ENCODE assay signal across 2 cellular contexts in genomic region chr12:15407025-15407424, GRCh38.
TF ChIP-seq lines count a peak whose summit lies in the region.

No MANE protein-coding gene starts in this region.

TF ChIP-seq in HepG2, 621 proteins besides CTCF, POLR2A, EP300 and RAD21 (continued from another document):
- TF ChIP-seq ZNF414 (CRISPR knock-in tag; IDR thresholded peaks at IDR 0.05) (no peak), SP140L (CRISPR knock-in tag; IDR thresholded peaks at IDR 0.05; ENCODE audit: borderline replicate concordance) (no peak), ZNF570 (CRISPR knock-in tag; IDR thresholded peaks at IDR 0.05; ENCODE audit: borderline replicate concordance) (no peak), BHLHE40 (IDR thresholded peaks at IDR 0.05; ENCODE audit: low read length) (no peak), ZSCAN29 (CRISPR knock-in tag; conservative IDR thresholded peaks at IDR 0.05) (no peak), IRX3 (CRISPR knock-in tag; IDR thresholded peaks at IDR 0.05; ENCODE audit: borderline replicate concordance, low read depth) (no peak), MAFF (IDR thresholded peaks at IDR 0.05; ENCODE audit: low read depth, low read length) (peak; percentile 72), MAFK (conservative IDR thresholded peaks at IDR 0.05 in 1 of 2, IDR thresholded peaks at IDR 0.05 in 1 of 2; ENCODE audit: low read length in 2 of 2) (peak; percentile 73 to 86)

TF ChIP-seq in K562, 482 proteins besides CTCF, POLR2A, EP300 and RAD21 (continued from another document):
- TF ChIP-seq CUX1 (CRISPR knock-in tag; IDR thresholded peaks at IDR 0.05) = no peak
- peak; percentile 20; the same call in 1 of the 2 replicates for TF ChIP-seq MAFG (tag; conservative IDR thresholded peaks at IDR 0.05)
- TF ChIP-seq KDM1A (IDR thresholded peaks at IDR 0.05) = no peak
- TF ChIP-seq FOXA1 (IDR thresholded peaks at IDR 0.05; ENCODE audit: borderline replicate concordance) = no peak
